Comparison of ENCODE assay signal across 8 cellular contexts in the genomic region with DNA sequence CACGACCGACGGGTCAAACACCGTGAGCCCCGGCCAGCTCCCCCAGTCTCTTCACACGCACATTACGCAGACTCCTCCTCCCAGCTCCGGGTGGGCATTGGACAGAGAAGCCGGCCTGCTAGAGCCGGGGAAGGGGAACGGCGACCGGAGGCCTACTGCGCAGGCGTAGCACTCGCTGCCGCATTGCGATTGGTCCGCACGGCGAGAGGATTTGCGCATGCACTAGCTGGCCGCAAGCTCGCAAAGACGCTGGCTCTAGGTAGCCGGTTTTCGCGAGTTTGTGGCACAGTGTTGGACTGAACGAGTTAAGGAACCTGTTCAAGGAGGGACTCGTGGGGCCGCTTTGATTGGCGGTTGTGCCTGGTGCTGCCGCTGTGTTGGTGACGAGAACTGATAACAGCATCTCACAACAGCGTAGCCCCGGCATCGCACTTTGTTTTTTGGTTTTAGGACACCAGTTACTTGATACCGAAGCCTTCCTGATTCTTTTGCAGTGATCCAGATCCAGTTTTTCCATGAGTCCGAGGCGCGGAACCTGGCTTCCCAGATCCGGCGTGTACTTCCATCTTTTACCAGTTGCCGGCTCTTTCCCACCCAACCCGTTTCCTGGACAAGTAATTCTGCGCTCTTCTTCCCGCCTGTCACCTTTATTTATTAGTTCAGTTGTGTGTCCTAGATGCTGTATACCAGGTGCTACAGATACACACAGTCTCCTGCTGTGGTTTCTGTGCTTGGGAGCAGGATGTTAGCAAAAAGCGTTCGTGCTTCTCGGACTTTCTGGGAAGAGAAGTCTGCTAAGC. TPM values are rescaled to one million over a fixed set of nuclear protein-coding genes. Genes with fewer than 3 reads are reported as not detected.
DNase-seq lines count a peak whose midpoint lies in the region; ATAC-seq and TF ChIP-seq lines count a peak whose summit lies in the region.

A gene (minus strand): TSS at position 139 of the 800 bp plus-strand sequence. CDS start 185 bp downstream, outside the sequence.

- H3K4me3 Mint-ChIP-seq in activated naive CD4-positive, alpha-beta T cell treated with anti-CD3 and anti-CD28 coated beads, Interleukin-2, amount 50 U/mL, for 24 hours, result peak within 1 kb of the TSS; percentile 98

- no peaks in the 10 kb centered on the region for H3K27me3 ChIP-seq in suprapubic skin

- TF ChIP-seq EP300 in suprapubic skin (IDR thresholded peaks at IDR 0.05), result no peak

- no peaks in the 10 kb centered on the region for H3K9me3 ChIP-seq in suprapubic skin

- peaks cover 15% of the 10 kb centered on the region for H3K4me1 ChIP-seq in suprapubic skin

- no peaks in the 10 kb centered on the region for H3K36me3 ChIP-seq in suprapubic skin

- TF ChIP-seq CTCF in suprapubic skin (IDR thresholded peaks at IDR 0.05), result no peak

- H3K36me3 Mint-ChIP-seq in activated naive CD4-positive, alpha-beta T cell treated with anti-CD3 and anti-CD28 coated beads, Interleukin-2, amount 50 U/mL, for 24 hours, result no peaks in the 10 kb centered on the region

- peaks cover 36% of the 10 kb centered on the region for H3K4me1 Mint-ChIP-seq in activated naive CD4-positive, alpha-beta T cell treated with anti-CD3 and anti-CD28 coated beads, Interleukin-2, amount 50 U/mL, for 24 hours

- no peaks in the 10 kb centered on the region for H3K9me3 Mint-ChIP-seq in activated naive CD4-positive, alpha-beta T cell treated with anti-CD3 and anti-CD28 coated beads, Interleukin-2, amount 50 U/mL, for 24 hours

- no peaks in the 10 kb centered on the region for H3K27me3 Mint-ChIP-seq in activated naive CD4-positive, alpha-beta T cell treated with anti-CD3 and anti-CD28 coated beads, Interleukin-2, amount 50 U/mL, for 24 hours

- peak within 1 kb of the TSS; percentile 89 for H3K27ac ChIP-seq in suprapubic skin

- H3K4me3 ChIP-seq in suprapubic skin, result peak within 1 kb of the TSS; percentile 65

- peak in 1 of 2 donors; percentile 43 for TF ChIP-seq POLR2A in suprapubic skin (IDR thresholded peaks at IDR 0.05)

- ATAC-seq in HG02588 (IDR thresholded peaks at IDR 0.05; ENCODE audit: unreplicated experiment) (peak; percentile 93), SK-N-SH treated with all-trans-retinoic acid at 6 μM for 48 hours (peak; percentile 95)

- peak within 1 kb of the TSS; percentile 95 for H3K27ac Mint-ChIP-seq in activated naive CD4-positive, alpha-beta T cell treated with anti-CD3 and anti-CD28 coated beads, Interleukin-2, amount 50 U/mL, for 24 hours

- 52% methylated on average over 46 of the region's 50 CpGs for WGBS in suprapubic skin

- DNase-seq in GM04504 (ENCODE audit: low read depth) (peak; percentile 81), NCI-H1092 (lab: John Stamatoyannopoulos, UW) (peak; percentile 94), globus pallidus (ENCODE audit: low spot score) (peak; percentile 89), nucleus accumbens (lab: John Stamatoyannopoulos, UW) (peak; percentile 17 to 92 (median 82)), suprapubic skin (ENCODE audit: low spot score in 2 of 2) (peak; percentile 94)

TF ChIP-seq in SK-N-SH treated with all-trans-retinoic acid at 6 μM for 48 hours, 23 proteins besides CTCF, POLR2A, EP300 and RAD21:
- no peak for TF ChIP-seq ESRRG (CRISPR knock-in tag; IDR thresholded peaks at IDR 0.05)
- peak; percentile 68; the same call in 1 of the 2 replicates for TF ChIP-seq ZFP3 (CRISPR knock-in tag; IDR thresholded peaks at IDR 0.05)
- 0 out of 2 replicates have a peak, but pooled peaks have one; percentile 28 for TF ChIP-seq RARB (CRISPR knock-in tag; IDR thresholded peaks at IDR 0.05)

RNA-seq across cellular contexts. Expression of the gene that starts here (rescaled TPM):
- total RNA-seq in suprapubic skin, result 10 to 100 TPM in 1 of 4 donors, 1 to 10 TPM in 3; 7.6 to 11.9 (median 9.3) TPM

Comparison
In these comparisons a context has a peak if more than half of its experiments do, and no peak if none do; other contexts are left out.
1. Peak in every context shown above with its lines: DNase-seq, ATAC-seq, H3K4me3 ChIP-seq and H3K27ac ChIP-seq.